Comparison of ENCODE assay signal across 3 cellular contexts in the genomic region with DNA sequence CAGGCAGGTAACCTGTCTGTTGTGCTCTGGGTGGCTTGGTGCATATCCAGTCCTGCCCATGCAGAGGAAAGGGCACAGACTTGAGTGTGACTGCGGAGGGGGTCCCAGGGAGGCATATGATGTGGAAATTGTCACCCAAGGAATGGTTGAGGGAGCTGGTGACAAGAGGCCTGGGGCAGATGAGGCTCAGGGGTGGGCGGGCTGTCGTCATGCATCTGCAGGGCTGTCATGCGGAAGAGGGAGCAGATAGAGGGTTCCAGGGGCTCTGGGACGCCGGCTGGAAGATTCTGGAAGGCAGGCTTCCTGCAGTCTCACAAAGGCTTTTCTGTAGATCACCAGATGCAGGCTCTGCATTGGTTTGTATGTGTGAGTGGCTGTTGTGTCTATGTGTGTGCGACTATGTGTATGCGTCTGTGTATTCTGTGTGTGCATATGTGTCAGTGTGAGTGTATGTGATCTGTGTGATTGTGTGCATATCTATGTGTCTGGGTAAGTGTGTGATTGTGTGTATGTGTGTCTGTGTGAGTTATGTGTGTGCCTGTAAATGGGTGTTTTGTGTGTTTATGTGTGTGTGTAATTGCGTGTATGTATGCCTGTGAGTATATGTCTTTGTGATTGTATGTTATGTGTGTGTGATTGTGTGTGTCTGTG.
TF ChIP-seq lines count a peak whose summit lies in the region.

No MANE protein-coding gene starts in this region.

TF ChIP-seq in HCT116, 20 proteins besides CTCF, POLR2A, EP300 and RAD21:
- TF ChIP-seq SIN3A (IDR thresholded peaks at IDR 0.05; ENCODE audit: low read depth) = no peak
- no peak for TF ChIP-seq EZH2 (IDR thresholded peaks at IDR 0.05)
- no peak for TF ChIP-seq SRF (IDR thresholded peaks at IDR 0.05; ENCODE audit: low read depth)
- 0 out of 2 replicates have a peak, but pooled peaks have one; percentile 7 for TF ChIP-seq CBX3 (IDR thresholded peaks at IDR 0.05; ENCODE audit: low read depth)
- TF ChIP-seq FOSL1 (IDR thresholded peaks at IDR 0.05; ENCODE audit: low read depth) = no peak

TF ChIP-seq in IMR-90, 13 proteins besides CTCF, POLR2A, EP300 and RAD21:
- TF ChIP-seq NFE2L2 (IDR thresholded peaks at IDR 0.05; ENCODE audit: low read depth, low read length) (no peak), SMC3 (IDR thresholded peaks at IDR 0.05; ENCODE audit: low read depth, low read length) (no peak), MAFK (IDR thresholded peaks at IDR 0.05; ENCODE audit: low read depth, low read length) (no peak), MAZ (IDR thresholded peaks at IDR 0.05; ENCODE audit: borderline replicate concordance, low read depth, low read length) (no peak), RFX5 (IDR thresholded peaks at IDR 0.05; ENCODE audit: low read depth, low read length) (no peak), MXI1 (IDR thresholded peaks at IDR 0.05; ENCODE audit: borderline replicate concordance, low read depth, low read length) (no peak), RCOR1 (IDR thresholded peaks at IDR 0.05; ENCODE audit: insufficient replicate concordance, low read length) (no peak), BHLHE40 (IDR thresholded peaks at IDR 0.05; ENCODE audit: low read depth, low read length) (no peak)
- TF ChIP-seq, protein P1, sequence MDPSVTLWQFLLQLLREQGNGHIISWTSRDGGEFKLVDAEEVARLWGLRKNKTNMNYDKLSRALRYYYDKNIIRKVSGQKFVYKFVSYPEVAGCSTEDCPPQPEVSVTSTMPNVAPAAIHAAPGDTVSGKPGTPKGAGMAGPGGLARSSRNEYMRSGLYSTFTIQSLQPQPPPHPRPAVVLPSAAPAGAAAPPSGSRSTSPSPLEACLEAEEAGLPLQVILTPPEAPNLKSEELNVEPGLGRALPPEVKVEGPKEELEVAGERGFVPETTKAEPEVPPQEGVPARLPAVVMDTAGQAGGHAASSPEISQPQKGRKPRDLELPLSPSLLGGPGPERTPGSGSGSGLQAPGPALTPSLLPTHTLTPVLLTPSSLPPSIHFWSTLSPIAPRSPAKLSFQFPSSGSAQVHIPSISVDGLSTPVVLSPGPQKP (IDR thresholded peaks at IDR 0.05; ENCODE audit: borderline replicate concordance, low read depth, low read length) = no peak
- TF ChIP-seq, protein P2, sequence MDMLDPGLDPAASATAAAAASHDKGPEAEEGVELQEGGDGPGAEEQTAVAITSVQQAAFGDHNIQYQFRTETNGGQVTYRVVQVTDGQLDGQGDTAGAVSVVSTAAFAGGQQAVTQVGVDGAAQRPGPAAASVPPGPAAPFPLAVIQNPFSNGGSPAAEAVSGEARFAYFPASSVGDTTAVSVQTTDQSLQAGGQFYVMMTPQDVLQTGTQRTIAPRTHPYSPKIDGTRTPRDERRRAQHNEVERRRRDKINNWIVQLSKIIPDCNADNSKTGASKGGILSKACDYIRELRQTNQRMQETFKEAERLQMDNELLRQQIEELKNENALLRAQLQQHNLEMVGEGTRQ (IDR thresholded peaks at IDR 0.05; ENCODE audit: low read depth, low read length) = no peak

TF ChIP-seq in K562, 482 proteins besides CTCF, POLR2A, EP300 and RAD21:
- TF ChIP-seq KHSRP (IDR thresholded peaks at IDR 0.05) (no peak), PHF20 (IDR thresholded peaks at IDR 0.05; ENCODE audit: partially characterized antibody) (peak; percentile 10)
